ENCODE assay signal across 23 cellular contexts in the genomic region with DNA sequence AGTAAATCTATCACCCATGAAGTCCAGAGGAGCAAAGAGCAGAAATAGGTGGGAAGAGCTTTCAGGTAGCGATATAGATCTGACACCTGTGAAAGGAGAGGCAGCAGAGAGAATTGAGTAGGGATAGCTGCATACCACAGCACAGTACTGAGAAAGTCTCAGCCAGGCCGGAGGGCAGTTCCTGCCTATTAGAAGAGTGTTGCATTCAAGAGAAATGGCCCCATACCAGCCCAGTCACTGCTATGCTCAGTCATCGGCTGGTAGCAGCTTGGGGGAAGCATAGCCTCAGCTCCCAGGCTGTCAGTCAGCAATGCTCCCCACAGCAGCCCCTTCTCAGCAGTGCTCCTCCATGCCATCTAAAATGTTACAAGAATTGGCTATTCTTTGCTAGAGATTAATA.
A peak's percentile ranks its signal among the peaks of the same experiment; 100 is the strongest.
DNase-seq lines count a peak whose midpoint lies in the region; ATAC-seq, FAIRE-seq and TF ChIP-seq lines count a peak whose summit lies in the region.
"Had no signal": no experiment of that assay in that cellular context is flagged by ENCODE, and none has a peak within 500 bp of the region (broad histone marks: within the 10 kb centered on the region; RNA-seq: fewer than 3 reads in every experiment).

No MANE protein-coding gene starts in this region.

- no peak overlapping the region for H2AFZ ChIP-seq in H9 (ENCODE audit: low read length)
- H2AFZ ChIP-seq: PC-9 had no signal

- no peak for TF ChIP-seq POLR2A in GM12891 (IDR thresholded peaks at IDR 0.05; ENCODE audit: low read depth, low read length)

- no peak overlapping the region for H3K9ac ChIP-seq in H9 (ENCODE audit: extremely low read depth, insufficient read length, low read length)
- no peak overlapping the region for H3K9ac ChIP-seq in endodermal cell (ENCODE audit: extremely low read depth, low read length, poor library complexity, severe bottlenecking)

- no peak overlapping the region for H3K4me3 Mint-ChIP-seq in H9
- no peak overlapping the region for H3K4me3 Mint-ChIP-seq in endodermal cell
- no peak overlapping the region for H3K4me3 Mint-ChIP-seq in Caco-2 (ENCODE audit: unreplicated experiment)
- H3K4me3 Mint-ChIP-seq: CD8-positive, alpha-beta T cell; HFFc6 had no signal

- no peak overlapping the region for H3K56ac ChIP-seq in H9 (ENCODE audit: insufficient read length, low read depth, low read length)

- DNase-seq in ELF-1 (ENCODE audit: low read depth, low spot score), result peak; percentile 11
- peak; percentile 28 for DNase-seq in H9
- peak; percentile 58 for DNase-seq in endodermal cell
- DNase-seq in islet precursor cell, result peak; percentile 55
- no peak for DNase-seq in D341Med (ENCODE audit: low spot score)
- no peak for DNase-seq in Caco-2
- no peak for DNase-seq in GM12891 (ENCODE audit: insufficient read length, low spot score)
- DNase-seq: Calu3; CD8-positive, alpha-beta T cell; DMS153; DND-41; HFFc6; NCI-H1048; NCI-H1417; NCI-H1694; NCI-H2029 treated with DMSO at 0.1 percent for 48 hours; NCI-H526 treated with DMSO at 0.1 percent for 48 hours; SHP77 treated with DMSO at 0.1 percent for 48 hours had no signal

- H3K4me1 ChIP-seq in H9 (ENCODE audit: insufficient read depth, low read length), result no peaks in the 10 kb centered on the region
- no peaks in the 10 kb centered on the region for H3K4me1 ChIP-seq in endodermal cell (ENCODE audit: control insufficient read depth, insufficient read depth, low read length)
- no peaks in the 10 kb centered on the region for H3K4me1 ChIP-seq in Caco-2
- H3K4me1 ChIP-seq: HAP-1 had no signal

- no peaks in the 10 kb centered on the region for H3K79me2 ChIP-seq in H9 (ENCODE audit: insufficient read depth, low read length)

- H3K4me3 ChIP-seq in endodermal cell (ENCODE audit: low read length), result no peak overlapping the region
- H3K4me3 ChIP-seq in Caco-2 (ENCODE audit: low read depth, low read length), result no peak overlapping the region
- H3K4me3 ChIP-seq: HAP-1, PC-9 had no signal

- no peak overlapping the region for H2BK5ac ChIP-seq in H9 (ENCODE audit: insufficient read length, low read length)

- no peaks in the 10 kb centered on the region for H3K36me3 ChIP-seq in endodermal cell (ENCODE audit: control insufficient read depth, insufficient read depth, low read length)
- H3K36me3 ChIP-seq in Caco-2 (ENCODE audit: control insufficient read depth, insufficient read depth, low read length), result no peaks in the 10 kb centered on the region
- H3K36me3 ChIP-seq: HAP-1 had no signal

- H3K27ac Mint-ChIP-seq in H9 (no peak overlapping the region), endodermal cell (no peak overlapping the region), Caco-2 (ENCODE audit: unreplicated experiment) (no peak overlapping the region)
- H3K27ac Mint-ChIP-seq: CD8-positive, alpha-beta T cell; HFFc6 had no signal

- no peaks in the 10 kb centered on the region for H3K79me1 ChIP-seq in H9 (ENCODE audit: insufficient read depth, low read depth, low read length, poor library complexity, severe bottlenecking)

- H3K9me3 Mint-ChIP-seq in H9 (peaks cover 0 to 6% of the 10 kb centered on the region in 2 experiments; a peak in 2 of 5 replicates), endodermal cell (no peaks in the 10 kb centered on the region), Caco-2 (ENCODE audit: unreplicated experiment) (no peaks in the 10 kb centered on the region)

- H2BK15ac ChIP-seq in H9 (ENCODE audit: low read depth, low read length), result no peak overlapping the region

- H3K27me3 ChIP-seq in H9 (ENCODE audit: insufficient read depth, low read length), result no peaks in the 10 kb centered on the region
- no peaks in the 10 kb centered on the region for H3K27me3 ChIP-seq in endodermal cell (ENCODE audit: control insufficient read depth, insufficient read depth, low read length, poor library complexity, severe bottlenecking)
- no peaks in the 10 kb centered on the region for H3K27me3 ChIP-seq in Caco-2 (replicated peaks; ENCODE audit: control insufficient read depth, insufficient read depth, low read length)

- no peak overlapping the region for H3T11ph ChIP-seq in H9 (ENCODE audit: low read length)

- H3K27me3 Mint-ChIP-seq in H9 (ENCODE audit: low read depth), result no peaks in the 10 kb centered on the region
- H3K27me3 Mint-ChIP-seq in endodermal cell (ENCODE audit: insufficient read depth), result no peaks in the 10 kb centered on the region
- H3K27me3 Mint-ChIP-seq in Caco-2 (ENCODE audit: insufficient read depth, unreplicated experiment), result peaks cover 2% of the 10 kb centered on the region

- H2BK12ac ChIP-seq in H9 (ENCODE audit: insufficient read length, low read depth, low read length), result no peak overlapping the region

- intact Hi-C loops in Caco-2 (cut with micrococcal nuclease; ENCODE audit: unreplicated experiment), result no loop called here

- FAIRE-seq in GM12891 (lab: Jason Lieb, UNC), result no peak
- FAIRE-seq: A204.1, GM18507 had no signal

- no peak overlapping the region for H3K4ac ChIP-seq in H9 (ENCODE audit: low read depth, low read length)

- H3K14ac ChIP-seq in H9 (ENCODE audit: insufficient read depth, low read length), result no peak overlapping the region

- H3K23me2 ChIP-seq in H9 (ENCODE audit: insufficient read length, low read depth, low read length, poor library complexity, severe bottlenecking), result no peaks in the 10 kb centered on the region

- no peak overlapping the region for H2AK5ac ChIP-seq in H9 (ENCODE audit: insufficient read length, low read length)

- H3K4me2 ChIP-seq in H9 (ENCODE audit: insufficient read depth, insufficient read length, low read length), result no peak overlapping the region
- H3K4me2 ChIP-seq: PC-9 had no signal

- no peak overlapping the region for H4K91ac ChIP-seq in H9 (ENCODE audit: insufficient read length, low read depth, low read length)

- no peak overlapping the region for H2BK20ac ChIP-seq in H9 (ENCODE audit: low read depth, low read length, poor library complexity, severe bottlenecking)

- BruUV-seq in Caco-2 (replicated peaks; lab: Mats Ljungman, UMichigan), result no TSS peak

- no peak overlapping the region for H4K8ac ChIP-seq in H9 (replicated peaks; ENCODE audit: insufficient read length, low read depth, low read length)

- ATAC-seq in HG03135 (IDR thresholded peaks at IDR 0.05; ENCODE audit: unreplicated experiment), result no peak
- ATAC-seq: CD8-positive, alpha-beta T cell had no signal

- H3K9me3 ChIP-seq in H9 (ENCODE audit: control insufficient read depth, low read depth, low read length), result no peaks in the 10 kb centered on the region
- no peaks in the 10 kb centered on the region for H3K9me3 ChIP-seq in endodermal cell (ENCODE audit: control insufficient read depth, low read length)
- no peaks in the 10 kb centered on the region for H3K9me3 ChIP-seq in Caco-2
- H3K9me3 ChIP-seq: HAP-1 had no signal

- no peaks in the 10 kb centered on the region for H4K20me1 ChIP-seq in H9 (ENCODE audit: control insufficient read depth, insufficient read depth, insufficient read length)

- H3K4me1 Mint-ChIP-seq in H9 (no peaks in the 10 kb centered on the region), endodermal cell (no peaks in the 10 kb centered on the region), Caco-2 (ENCODE audit: low read depth, unreplicated experiment) (no peaks in the 10 kb centered on the region)

- POLR2A ChIA-PET in Caco-2 (lab: Charles Lee), result no interaction called here

- no CpG with 5 or more reads among the region's 3 CpGs for WGBS in H9 (ENCODE audit: extremely low coverage, insufficient read length, low lambda C conversion rate)
- 85 to 100% methylated on average over 1 to 3 of the region's 3 CpGs for WGBS in endodermal cell (ENCODE audit: insufficient coverage in 1 of 2, insufficient read length in 1 of 2), 2 experiments

- no peak overlapping the region for H4K5ac ChIP-seq in H9 (ENCODE audit: insufficient read length, low read depth, low read length)

- H3K27ac ChIP-seq in H9 (ENCODE audit: insufficient read length, low read depth, low read length) (no peak overlapping the region), endodermal cell (ENCODE audit: low read depth, low read length) (no peak overlapping the region)
- H3K27ac ChIP-seq: PC-9 had no signal

- H3K23ac ChIP-seq in H9 (ENCODE audit: insufficient read length, low read depth, low read length), result no peak overlapping the region

- CTCF ChIA-PET in Caco-2 (lab: Charles Lee), result no interaction called here

- no peak overlapping the region for H2BK120ac ChIP-seq in H9 (ENCODE audit: low read depth, low read length, poor library complexity, severe bottlenecking)

- no peak for TF ChIP-seq CTCF in H9 (conservative IDR thresholded peaks at IDR 0.05)
- TF ChIP-seq CTCF in endodermal cell (conservative IDR thresholded peaks at IDR 0.05), result no peak
- TF ChIP-seq CTCF in Caco-2 (IDR thresholded peaks at IDR 0.05; ENCODE audit: insufficient read depth in 1 of 2, low read depth in 1 of 2, low read length in 1 of 2, severe bottlenecking in 1 of 2, unreplicated experiment in 1 of 2), result no peak

- H3K36me3 Mint-ChIP-seq in H9 (ENCODE audit: insufficient read depth in 1 of 3, low read depth in 3 of 3), result no peaks in the 10 kb centered on the region; a peak in 3 of 7 replicates
- no peaks in the 10 kb centered on the region for H3K36me3 Mint-ChIP-seq in endodermal cell (ENCODE audit: low read depth)
- no peaks in the 10 kb centered on the region for H3K36me3 Mint-ChIP-seq in Caco-2 (ENCODE audit: insufficient read depth, unreplicated experiment)
- H3K36me3 Mint-ChIP-seq: CD8-positive, alpha-beta T cell had no signal

- no peak overlapping the region for H3K18ac ChIP-seq in H9 (ENCODE audit: insufficient read length, low read depth, low read length)

TF ChIP-seq in GM12891, 5 proteins besides CTCF, POLR2A, EP300 and RAD21:
- TF ChIP-seq PAX5 (IDR thresholded peaks at IDR 0.05; ENCODE audit: insufficient read depth, low read length, severe bottlenecking) (no peak), SPI1 (IDR thresholded peaks at IDR 0.05; ENCODE audit: low read depth, low read length) (no peak), TAF1 (IDR thresholded peaks at IDR 0.05; ENCODE audit: low read depth, low read length) (no peak)

Comparison
In these comparisons a context has a peak if more than half of its experiments do, and no peak if none do; other contexts are left out.
1. DNase-seq: peak in ELF-1 (single experiment), H9 (single experiment), endodermal cell (single experiment) and islet precursor cell (single experiment); none in D341Med (single experiment), Caco-2 (0 of 2) and GM12891 (single experiment).